10 cellular contexts compared by ENCODE assay signal in genomic region chr19:55189424-55189823, GRCh38. TPM values are rescaled to one million over a fixed set of nuclear protein-coding genes. Genes with fewer than 3 reads are reported as not detected.
DNase-seq lines count a peak whose midpoint lies in the region; ATAC-seq and TF ChIP-seq lines count a peak whose summit lies in the region.
"Had no signal": no experiment of that assay in that cellular context is flagged by ENCODE, and none has a peak within 500 bp of the region (broad histone marks: within the 10 kb centered on the region; RNA-seq: fewer than 3 reads in every experiment).

No MANE protein-coding gene starts in this region.

- no peaks in the 10 kb centered on the region for H3K9me2 ChIP-seq in MM.1S (replicated peaks; ENCODE audit: insufficient read depth, low read length)

- TF ChIP-seq CTCF in MM.1S (IDR thresholded peaks at IDR 0.05; ENCODE audit: low read length) = no peak

- H3K79me2 ChIP-seq in MM.1S (ENCODE audit: low read length) = no peaks in the 10 kb centered on the region

- no peaks in the 10 kb centered on the region for H3K36me3 Mint-ChIP-seq in T-helper 1 cell treated with Interleukin-12 subunit alpha and Interleukin-12 subunit beta and Interleukin-4 antibody, amounts not matched to agents 30 μg/mL and 1 μg/mL, for 36 hours (ENCODE audit: low read depth)

- DNase-seq in T-helper 1 cell = no peak
- peak; percentile 61 for DNase-seq in astrocyte of the hippocampus (ENCODE audit: low read depth, low spot score)
- DNase-seq in right cardiac atrium = peak in 1 of 3 donors; percentile 51
- peak; percentile 79 for DNase-seq in ureter (ENCODE audit: low spot score)
- DNase-seq in MM.1S = no peak
- DNase-seq: 8988T had no signal

- H3K4me3 Mint-ChIP-seq in T-helper 1 cell treated with Interleukin-12 subunit alpha and Interleukin-12 subunit beta and Interleukin-4 antibody, amounts not matched to agents 30 μg/mL and 1 μg/mL, for 36 hours = peak overlapping the region; percentile 7

- no peak overlapping the region for H3K4me2 ChIP-seq in MM.1S (ENCODE audit: low read depth, low read length)
- H3K4me2 ChIP-seq: smooth muscle cell had no signal

- WGBS in right cardiac atrium = 56% methylated on average over 15 of the region's 15 CpGs

- H3K27me3 ChIP-seq in right cardiac atrium (ENCODE audit: control insufficient read depth, insufficient read depth) (no peaks in the 10 kb centered on the region), MM.1S (replicated peaks; ENCODE audit: insufficient read depth, low read length) (peaks cover 74% of the 10 kb centered on the region)

- H3K27me3 Mint-ChIP-seq in T-helper 1 cell treated with Interleukin-12 subunit alpha and Interleukin-12 subunit beta and Interleukin-4 antibody, amounts not matched to agents 30 μg/mL and 1 μg/mL, for 36 hours (ENCODE audit: low read depth) = peaks cover 10% of the 10 kb centered on the region

- H3K4me1 Mint-ChIP-seq in T-helper 1 cell treated with Interleukin-12 subunit alpha and Interleukin-12 subunit beta and Interleukin-4 antibody, amounts not matched to agents 30 μg/mL and 1 μg/mL, for 36 hours (ENCODE audit: low read depth) = peaks cover 12% of the 10 kb centered on the region

- no peak overlapping the region for H2AFZ ChIP-seq in MM.1S (ENCODE audit: low read length)

- no peaks in the 10 kb centered on the region for H3K9me3 Mint-ChIP-seq in T-helper 1 cell treated with Interleukin-12 subunit alpha and Interleukin-12 subunit beta and Interleukin-4 antibody, amounts not matched to agents 30 μg/mL and 1 μg/mL, for 36 hours

- ATAC-seq in right cardiac atrium (peak; percentile 73 to 93), HG02938 (IDR thresholded peaks at IDR 0.05; ENCODE audit: unreplicated experiment) (no peak), HG02588 (IDR thresholded peaks at IDR 0.05; ENCODE audit: unreplicated experiment) (no peak)

- no peak overlapping the region for H3K27ac ChIP-seq in right cardiac atrium (ENCODE audit: low read length)
- H3K27ac ChIP-seq in MM.1S (ENCODE audit: low read length) = no peak overlapping the region

- intact Hi-C loops in right cardiac atrium (cut with DNase I) = no loop called here

- H3K4me3 ChIP-seq in right cardiac atrium (ENCODE audit: low read length) = no peak overlapping the region
- H3K4me3 ChIP-seq in MM.1S (ENCODE audit: low read length) = no peak overlapping the region
- H3K4me3 ChIP-seq: smooth muscle cell had no signal

- H3K9ac ChIP-seq in MM.1S (ENCODE audit: low read length) = no peak overlapping the region

- no peaks in the 10 kb centered on the region; the same call in 1 of the 2 replicates for H4K20me1 ChIP-seq in MM.1S (ENCODE audit: insufficient read depth, low read length)

- no peaks in the 10 kb centered on the region for H3K4me1 ChIP-seq in right cardiac atrium (ENCODE audit: control insufficient read depth, insufficient read depth, low read length)
- no peaks in the 10 kb centered on the region for H3K4me1 ChIP-seq in MM.1S (ENCODE audit: low read length)

- no peaks in the 10 kb centered on the region for H3F3A ChIP-seq in MM.1S (ENCODE audit: insufficient read depth, low read length)

- no peak overlapping the region for H3K27ac Mint-ChIP-seq in T-helper 1 cell treated with Interleukin-12 subunit alpha and Interleukin-12 subunit beta and Interleukin-4 antibody, amounts not matched to agents 30 μg/mL and 1 μg/mL, for 36 hours

- H3K36me3 ChIP-seq in MM.1S (replicated peaks; ENCODE audit: insufficient read depth, low read length) = no peaks in the 10 kb centered on the region

- H3K9me3 ChIP-seq in right cardiac atrium (ENCODE audit: control insufficient read depth, low read length) = no peaks in the 10 kb centered on the region
- no peaks in the 10 kb centered on the region for H3K9me3 ChIP-seq in MM.1S (replicated peaks; ENCODE audit: insufficient read depth, low read length)

RNA-seq across cellular contexts. Expression of gene SYT5, which starts 9.3 kb away (rescaled TPM):
- total RNA-seq in right cardiac atrium = 1 to 10 TPM in 1 of 4 donors, not detected in 3; 1.3 TPM
- polyA plus RNA-seq in right cardiac atrium = 0.09 TPM
- not detected for total RNA-seq in ureter
- total RNA-seq: smooth muscle cell had no signal
- polyA plus RNA-seq: smooth muscle cell had no signal

RNA-seq across cellular contexts. Expression of gene PTPRH, which starts 19.9 kb away (rescaled TPM):
- total RNA-seq in right cardiac atrium = 1 to 10 TPM in 2 of 4 donors, under 1 TPM in 2; 0.14 to 3.1 (median 0.75) TPM
- 0.72 TPM for polyA plus RNA-seq in right cardiac atrium
- total RNA-seq in ureter = 1.3 TPM
- polyA plus RNA-seq: smooth muscle cell had no signal

RNA-seq across cellular contexts. Expression of gene DNAAF3, which starts 23.0 kb away (rescaled TPM):
- total RNA-seq in right cardiac atrium = 1 to 10 TPM in 3 of 4 donors, under 1 TPM in 1; 0.56 to 1.6 (median 1.3) TPM
- 2.9 TPM for polyA plus RNA-seq in right cardiac atrium
- 1.6 TPM for total RNA-seq in ureter

RNA-seq across cellular contexts. Expression of gene TNNI3, which starts 31.9 kb away (rescaled TPM):
- total RNA-seq in right cardiac atrium (1,000 to 10,000 TPM; 1,638 to 3,997 (median 2,736) TPM), ureter (not detected)
- polyA plus RNA-seq in right cardiac atrium = 8,501 TPM
- total RNA-seq: smooth muscle cell had no signal

RNA-seq across cellular contexts. Expression of gene TMEM86B, which starts 39.1 kb away (rescaled TPM):
- total RNA-seq in right cardiac atrium (1 to 10 TPM in 3 of 4 donors, under 1 TPM in 1; 0.80 to 2.1 (median 1.3) TPM), ureter (6.4 TPM)
- 1.6 TPM for polyA plus RNA-seq in right cardiac atrium

Comparison
In these comparisons a context has a peak if more than half of its experiments do, and no peak if none do; other contexts are left out.
1. DNase-seq: peak in astrocyte of the hippocampus (single experiment) and ureter (single experiment); none in T-helper 1 cell (0 of 5) and MM.1S (single experiment).
2. ATAC-seq: peak in right cardiac atrium (2 of 2); none in HG02938 (single experiment) and HG02588 (single experiment).